In the genomic region with DNA sequence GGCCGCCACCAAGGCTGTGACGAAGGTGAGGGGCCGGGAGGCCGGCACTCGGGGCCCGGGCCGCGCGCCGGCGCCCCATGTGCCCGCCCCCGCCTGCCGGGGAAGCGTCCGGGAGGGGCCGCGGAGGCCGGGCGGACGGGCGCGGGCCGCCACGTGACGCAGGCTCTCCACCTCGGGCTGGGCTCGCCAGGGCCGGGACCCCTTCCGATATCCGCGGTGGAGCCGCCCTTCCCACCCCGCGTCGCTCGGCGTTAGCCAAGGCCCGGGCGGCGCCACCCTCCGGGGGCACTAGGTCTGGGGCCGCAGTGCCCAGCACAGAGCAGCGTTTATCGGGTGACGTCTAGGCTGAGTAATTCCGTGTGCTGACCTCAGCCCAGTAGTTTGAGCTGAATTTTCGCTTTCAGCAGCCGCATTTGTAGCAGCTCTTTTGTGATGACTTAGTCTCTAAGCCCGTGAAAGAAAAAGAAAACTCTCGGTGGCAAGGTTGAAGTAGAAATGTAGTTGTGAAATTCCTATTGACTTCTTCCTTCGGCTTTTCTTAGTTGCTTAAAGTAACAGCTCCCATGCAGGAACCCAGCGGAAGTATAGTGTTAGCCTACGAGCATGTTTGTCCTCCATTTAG, we compare ENCODE assay signal across 8 cellular contexts. TPM values are rescaled to one million over a fixed set of nuclear protein-coding genes. Genes with fewer than 3 reads are reported as not detected.
A peak's percentile ranks its signal among the peaks of the same experiment; 100 is the strongest.
DNase-seq lines count a peak whose midpoint lies in the region; ATAC-seq and TF ChIP-seq lines count a peak whose summit lies in the region.

No MANE protein-coding gene starts in this region.

- peaks cover 51% of the 10 kb centered on the region for H3K79me2 ChIP-seq in smooth muscle cell (ENCODE audit: low read depth)

- in situ Hi-C loops in SK-MEL-5 (cut with HindIII; ENCODE audit: low pct_unique_long_range_greater_than_20kb, low sequenced_read_pairs): no loop called here

- under 1% methylated on average over 44 of the region's 54 CpGs for WGBS in smooth muscle cell (ENCODE audit: low lambda C conversion rate)

- no peak overlapping the region for H2AFZ ChIP-seq in smooth muscle cell (ENCODE audit: low read depth)

- peak overlapping the region; percentile 94 for H3K4me2 ChIP-seq in smooth muscle cell

- H3K27me3 ChIP-seq in iPS-18a (ENCODE audit: control insufficient read depth, insufficient read depth, low read length): no peaks in the 10 kb centered on the region
- H3K27me3 ChIP-seq in smooth muscle cell (ENCODE audit: low read depth): no peaks in the 10 kb centered on the region

- H3K36me3 ChIP-seq in iPS-18a (ENCODE audit: control insufficient read depth, low read depth, low read length) (peaks cover 39% of the 10 kb centered on the region), smooth muscle cell (ENCODE audit: low read depth) (peaks cover 3% of the 10 kb centered on the region)

- DNase-seq in SK-MEL-5 (ENCODE audit: low read depth, low spot score) (peak; percentile 52), astrocyte of the hippocampus (ENCODE audit: low read depth, low spot score) (peak; percentile 86), smooth muscle cell (lab: John Stamatoyannopoulos, UW; ENCODE audit: unreplicated experiment) (no peak), GM19240 (ENCODE audit: insufficient read length, low spot score) (no peak), NCI-H1048 (lab: John Stamatoyannopoulos, UW) (no peak)

- H3K27ac ChIP-seq in iPS-18a (ENCODE audit: low read length) (peak overlapping the region; percentile 35), smooth muscle cell (ENCODE audit: low read depth) (peak overlapping the region; percentile 91)

- ATAC-seq in GM18498 (IDR thresholded peaks at IDR 0.05; ENCODE audit: unreplicated experiment): peak; percentile 31
- peak; percentile 35 for ATAC-seq in HG02870 (IDR thresholded peaks at IDR 0.05; ENCODE audit: unreplicated experiment)

- H3K9ac ChIP-seq in iPS-18a (ENCODE audit: low read length) (peak overlapping the region; percentile 87), smooth muscle cell (ENCODE audit: low read depth) (peak overlapping the region; percentile 92)

- H4K20me1 ChIP-seq in smooth muscle cell (ENCODE audit: low read depth): peaks cover 51% of the 10 kb centered on the region

- peak overlapping the region; percentile 96 for H3K4me3 ChIP-seq in iPS-18a (ENCODE audit: low read length)
- peak overlapping the region; percentile 66 for H3K4me3 ChIP-seq in smooth muscle cell

- no peak for TF ChIP-seq CTCF in smooth muscle cell (IDR thresholded peaks at IDR 0.05; ENCODE audit: borderline replicate concordance, insufficient read depth, poor library complexity, severe bottlenecking)

- H3K9me3 ChIP-seq in iPS-18a (ENCODE audit: control insufficient read depth, low read depth, low read length) (no peaks in the 10 kb centered on the region), smooth muscle cell (replicated peaks; ENCODE audit: low read depth) (no peaks in the 10 kb centered on the region)

- H3K4me1 ChIP-seq in iPS-18a (ENCODE audit: control insufficient read depth, low read depth, low read length) (peaks cover 10% of the 10 kb centered on the region), smooth muscle cell (ENCODE audit: low read depth) (peaks cover 29% of the 10 kb centered on the region)

- H3F3A ChIP-seq in smooth muscle cell (ENCODE audit: low read depth): peaks cover 12% of the 10 kb centered on the region

RNA-seq across cellular contexts. Expression of a gene that starts 0.9 kb away (rescaled TPM):
- total RNA-seq in SK-MEL-5 (2014; rRNA removed; shearing (Covaris generic)): 131 and 133 TPM in 2 replicates
- polyA plus RNA-seq in SK-MEL-5 (2015; cell fraction: cytosol; rRNA removed): 109 and 125 TPM in 2 replicates
- polyA plus RNA-seq in SK-MEL-5 (2015; cell fraction: nucleus; rRNA removed): 47.9 and 56.8 TPM in 2 replicates
- total RNA-seq in smooth muscle cell: 135 and 139 TPM in 2 replicates
- 70.2 and 84.0 TPM in 2 replicates for polyA plus RNA-seq in smooth muscle cell

Comparison
In these comparisons a context has a peak if more than half of its experiments do, and no peak if none do; other contexts are left out.
1. DNase-seq: peak in SK-MEL-5 (single experiment) and astrocyte of the hippocampus (single experiment); none in smooth muscle cell (single experiment), GM19240 (single experiment) and NCI-H1048 (single experiment).